ENCODE assay signal across 9 cellular contexts in genomic region chr10:58531084-58531695, GRCh38. TPM values are rescaled to one million over a fixed set of nuclear protein-coding genes. Genes with fewer than 3 reads are reported as not detected.
DNase-seq lines count a peak whose midpoint lies in the region; ATAC-seq, FAIRE-seq and TF ChIP-seq lines count a peak whose summit lies in the region.
"Had no signal": no experiment of that assay in that cellular context is flagged by ENCODE, and none has a peak within 500 bp of the region (broad histone marks: within the 10 kb centered on the region; RNA-seq: fewer than 3 reads in every experiment).

No MANE protein-coding gene starts in this region.

- H3K79me2 ChIP-seq in fibroblast of lung (ENCODE audit: control insufficient read depth, insufficient read depth, low read length) = peaks cover 9% of the 10 kb centered on the region

- H3K36me3 ChIP-seq in fibroblast of lung (ENCODE audit: control insufficient read depth, insufficient read depth, low read length) = no peaks in the 10 kb centered on the region
- no peaks in the 10 kb centered on the region for H3K36me3 ChIP-seq in pancreas

- ATAC-seq in GM19025 (IDR thresholded peaks at IDR 0.05; ENCODE audit: low read depth, unreplicated experiment) (peak; percentile 95), HG03103 (IDR thresholded peaks at IDR 0.05; ENCODE audit: low read depth, unreplicated experiment) (peak; percentile 98), pancreas (peak in 3 of 4 donors; percentile 92 to 94 (median 93))
- peak; percentile 80 for ATAC-seq in activated CD8-positive, alpha-beta T cell treated with anti-CD3 and anti-CD28 coated beads for 36 hours

- H3K36me3 Mint-ChIP-seq in activated CD8-positive, alpha-beta T cell treated with anti-CD3 and anti-CD28 coated beads for 36 hours (ENCODE audit: low read depth) = no peaks in the 10 kb centered on the region

- no peak for FAIRE-seq in pancreas (lab: Jason Lieb, UNC)

- TF ChIP-seq CTCF in activated CD8-positive, alpha-beta T cell treated with anti-CD3 and anti-CD28 coated beads for 36 hours (IDR thresholded peaks at IDR 0.05) = peak; percentile 68
- peak; percentile 77 to 85 for TF ChIP-seq CTCF in fibroblast of lung (conservative IDR thresholded peaks at IDR 0.05 in 1 of 2, IDR thresholded peaks at IDR 0.05 in 1 of 2; ENCODE audit: low read depth in 1 of 2, low read length in 2 of 2)
- peak; percentile 56 to 66 (median 62) for TF ChIP-seq CTCF in pancreas (IDR thresholded peaks at IDR 0.05)

- POLR2A ChIA-PET in activated CD8-positive, alpha-beta T cell treated with anti-CD3 and anti-CD28 coated beads for 36 hours (lab: Charles Lee) = interaction anchor here (0.7 kb wide), 1 partner anchor 18 kb away, joined by 3 read pairs; no protein-coding TSS in a partner anchor

- no peak overlapping the region for H3K4me2 ChIP-seq in fibroblast of lung (ENCODE audit: extremely low read depth, insufficient read depth, low read length)

- WGBS in pancreas, 2 donors = 35 to 42% methylated on average over 5 of the region's 5 CpGs

- no peaks in the 10 kb centered on the region for H3K4me1 ChIP-seq in fibroblast of lung (ENCODE audit: control insufficient read depth, extremely low read depth, insufficient read depth, low read length)
- H3K4me1 ChIP-seq in pancreas = no peaks in the 10 kb centered on the region

- no peak overlapping the region for H3K4me3 Mint-ChIP-seq in activated CD8-positive, alpha-beta T cell treated with anti-CD3 and anti-CD28 coated beads for 36 hours
- H3K4me3 Mint-ChIP-seq: stimulated activated naive CD8-positive, alpha-beta T cell treated with anti-CD3 and anti-CD28 coated beads, Interleukin-15, Interleukin-2, amounts not matched to agents 100 ng/mL and 50 ng/mL, for 24 hours had no signal

- no peak overlapping the region for H3K27ac Mint-ChIP-seq in activated CD8-positive, alpha-beta T cell treated with anti-CD3 and anti-CD28 coated beads for 36 hours
- H3K27ac Mint-ChIP-seq: stimulated activated naive CD8-positive, alpha-beta T cell treated with anti-CD3 and anti-CD28 coated beads, Interleukin-15, Interleukin-2, amounts not matched to agents 100 ng/mL and 50 ng/mL, for 24 hours had no signal

- H3K27me3 ChIP-seq in fibroblast of lung (ENCODE audit: control insufficient read depth, insufficient read depth, low read length) (no peaks in the 10 kb centered on the region), pancreas (no peaks in the 10 kb centered on the region)

- H3K4me3 ChIP-seq in fibroblast of lung (replicated peaks in 1 of 4; ENCODE audit: control extremely low read depth in 1 of 4, insufficient read depth in 1 of 4, low read depth in 3 of 4, low read length in 4 of 4) (no peak overlapping the region), pancreas (no peak overlapping the region)

- H3K9me3 ChIP-seq in fibroblast of lung (ENCODE audit: control insufficient read depth, insufficient read depth, low read depth, low read length) = no peaks in the 10 kb centered on the region
- H3K9me3 ChIP-seq in pancreas = no peaks in the 10 kb centered on the region

- peaks cover 7% of the 10 kb centered on the region for H3K9me3 Mint-ChIP-seq in activated CD8-positive, alpha-beta T cell treated with anti-CD3 and anti-CD28 coated beads for 36 hours

- no peaks in the 10 kb centered on the region for H4K20me1 ChIP-seq in fibroblast of lung (ENCODE audit: control insufficient read depth, extremely low read depth, insufficient read depth, low read length)

- H3K4me1 Mint-ChIP-seq in activated CD8-positive, alpha-beta T cell treated with anti-CD3 and anti-CD28 coated beads for 36 hours (ENCODE audit: low read depth) = no peaks in the 10 kb centered on the region

- no peak overlapping the region for H3K27ac ChIP-seq in fibroblast of lung (ENCODE audit: insufficient read depth, low read length)
- no peak overlapping the region for H3K27ac ChIP-seq in pancreas

- intact Hi-C loops in activated CD8-positive, alpha-beta T cell treated with anti-CD3 and anti-CD28 coated beads for 36 hours (cut with micrococcal nuclease) = no loop called here
- intact Hi-C loops in pancreas (cut with DNase I) = no loop called here

- CTCF ChIA-PET in activated CD8-positive, alpha-beta T cell treated with anti-CD3 and anti-CD28 coated beads for 36 hours (lab: Charles Lee) = interaction anchor here (0.6 to 2.6 kb wide), 31 partner anchors 8 to 1092 kb away, joined by 3 to 13 read pairs (median 3); no protein-coding TSS in a partner anchor

- no peak overlapping the region for H2AFZ ChIP-seq in fibroblast of lung (ENCODE audit: low read length)

- DNase-seq in COLO668 (lab: John Stamatoyannopoulos, UW; ENCODE audit: unreplicated experiment) (peak; percentile 37), NCI-H345 treated with DMSO at 0.1 percent for 48 hours (lab: John Stamatoyannopoulos, UW; ENCODE audit: unreplicated experiment) (peak; percentile 1), fibroblast of lung (ENCODE audit: low read depth in 2 of 2) (peak; percentile 60 to 76), pancreas (peak in 5 of 6 donors; percentile 15 to 66 (median 22)), cortex of kidney (lab: John Stamatoyannopoulos, UW) (no peak)
- DNase-seq in activated CD8-positive, alpha-beta T cell treated with anti-CD3 and anti-CD28 coated beads for 36 hours = peak; percentile 70

- no peak overlapping the region for H3K9ac ChIP-seq in fibroblast of lung (ENCODE audit: insufficient read depth, low read length)

- peaks cover 8% of the 10 kb centered on the region for H3K27me3 Mint-ChIP-seq in activated CD8-positive, alpha-beta T cell treated with anti-CD3 and anti-CD28 coated beads for 36 hours

RNA-seq across cellular contexts. Expression of gene BICC1, which starts 18.5 kb away (rescaled TPM):
- total RNA-seq in activated CD8-positive, alpha-beta T cell treated with anti-CD3 and anti-CD28 coated beads for 36 hours = not detected
- total RNA-seq in fibroblast of lung (62.7 and 64.7 TPM in 2 replicates), pancreas (10 to 100 TPM; 19.0 to 37.4 (median 24.3) TPM)
- polyA plus RNA-seq in fibroblast of lung (22.2 and 22.6 TPM in 2 replicates), pancreas (10 to 100 TPM; 19.4 to 21.9 TPM)
- polyA plus RNA-seq in fibroblast of lung (2012) = 27.7 and 31.9 TPM in 2 replicates
- polyA minus RNA-seq in fibroblast of lung (ENCODE audit: low replicate concordance) = 88.1 and 93.5 TPM in 2 replicates

Comparison
In these comparisons a context has a peak if more than half of its experiments do, and no peak if none do; other contexts are left out.
1. RNA of gene BICC1, which starts 18.5 kb away (total RNA-seq): 62.7 to 64.7 TPM in fibroblast of lung and 19.0 to 37.4 TPM in pancreas; not detected in activated CD8-positive, alpha-beta T cell treated with anti-CD3 and anti-CD28 coated beads for 36 hours; every median in the first group is over 10 times any median in the second.
2. Peak in every context shown above with its lines, with median percentiles within 50 percentile points of each other: ATAC-seq and CTCF ChIP-seq.